8 cellular contexts compared by ENCODE assay signal in genomic region chr10:30583778-30584415, GRCh38. TPM values are rescaled to one million over a fixed set of nuclear protein-coding genes. Genes with fewer than 3 reads are reported as not detected.
DNase-seq lines count a peak whose midpoint lies in the region; ATAC-seq and TF ChIP-seq lines count a peak whose summit lies in the region.

No MANE protein-coding gene starts in this region.

- intact Hi-C loops in PC-9 (cut with micrococcal nuclease; ENCODE audit: unreplicated experiment) (loop anchor here (2.0 to 5.0 kb wide), 2 partner anchors 52 to 191 kb away; no protein-coding TSS in a partner anchor), vagina (cut with DNase I) (no loop called here)

- no peaks in the 10 kb centered on the region for H3K36me3 Mint-ChIP-seq in activated T-cell treated with anti-CD3 and anti-CD28 coated beads, Interleukin-2, amount 50 U/mL, for 72 hours (ENCODE audit: insufficient read depth in 2 of 2)
- H3K36me3 Mint-ChIP-seq in activated T-cell treated with anti-CD3 and anti-CD28 coated beads, Interleukin-2, amount 50 U/mL, for 24 hours (ENCODE audit: low read depth), result no peaks in the 10 kb centered on the region
- H3K36me3 Mint-ChIP-seq in endothelial cell (ENCODE audit: low read depth, unreplicated experiment), result no peaks in the 10 kb centered on the region

- peak overlapping the region; percentile 52; the same call in 1 of the 2 replicates for H3K4me3 ChIP-seq in PC-9
- H3K4me3 ChIP-seq in mucosa of stomach (ENCODE audit: low read length), result peak overlapping the region; percentile 54
- peak overlapping the region; percentile 29 to 35 for H3K4me3 ChIP-seq in vagina

- ATAC-seq in activated T-cell treated with anti-CD3 and anti-CD28 coated beads, Interleukin-2, amount 50 U/mL, for 72 hours (replicated peaks in 1 of 2), result peak; percentile 22 to 32
- peak; percentile 65 for ATAC-seq in HG02798 (IDR thresholded peaks at IDR 0.05; ENCODE audit: poor library complexity, unreplicated experiment)

- peak overlapping the region; percentile 12; the same call in 1 of the 2 replicates for H2AFZ ChIP-seq in PC-9

- H3K9me3 ChIP-seq in PC-9 (ENCODE audit: insufficient read depth, low read depth) (no peaks in the 10 kb centered on the region), mucosa of stomach (ENCODE audit: control insufficient read depth, low read length) (no peaks in the 10 kb centered on the region), vagina (no peaks in the 10 kb centered on the region)

- peak overlapping the region; percentile 58 for H3K9ac ChIP-seq in mucosa of stomach (ENCODE audit: low read length)

- no peak for TF ChIP-seq CTCF in PC-9 (conservative IDR thresholded peaks at IDR 0.05)
- TF ChIP-seq CTCF in endothelial cell (IDR thresholded peaks at IDR 0.05; ENCODE audit: unreplicated experiment), result no peak
- TF ChIP-seq CTCF in vagina (IDR thresholded peaks at IDR 0.05), result no peak

- peak overlapping the region; percentile 9 for H3K27ac Mint-ChIP-seq in activated T-cell treated with anti-CD3 and anti-CD28 coated beads, Interleukin-2, amount 50 U/mL, for 72 hours
- no peak overlapping the region for H3K27ac Mint-ChIP-seq in activated T-cell treated with anti-CD3 and anti-CD28 coated beads, Interleukin-2, amount 50 U/mL, for 24 hours
- peak overlapping the region; percentile 87 for H3K27ac Mint-ChIP-seq in endothelial cell (ENCODE audit: unreplicated experiment)

- peak in 1 of 2 donors; percentile 4 for DNase-seq in activated T-cell treated with anti-CD3 and anti-CD28 coated beads, Interleukin-2, amount 50 U/mL, for 72 hours
- DNase-seq in activated T-cell treated with anti-CD3 and anti-CD28 coated beads, Interleukin-2, amount 50 U/mL, for 24 hours, result no peak
- DNase-seq in PC-9, result peak; percentile 74 to 83
- peak; percentile 29 for DNase-seq in endothelial cell (ENCODE audit: low spot score)
- no peak for DNase-seq in vagina (ENCODE audit: extremely low spot score in 2 of 2)
- no peak for DNase-seq in NCI-H1417 (lab: John Stamatoyannopoulos, UW)

- no TSS peak for BruUV-seq in PC-9 (replicated peaks; lab: Mats Ljungman, UMichigan)

- H3K9me2 ChIP-seq in PC-9 (ENCODE audit: insufficient read depth), result no peaks in the 10 kb centered on the region

- POLR2A ChIA-PET in PC-9 (lab: Charles Lee; ENCODE audit: unreplicated experiment), result interaction anchor here (0.6 to 0.8 kb wide), 5 partner anchors 153 to 769 kb away, joined by 3 to 5 read pairs (median 3); no protein-coding TSS in a partner anchor

- TF ChIP-seq POLR2A in vagina (IDR thresholded peaks at IDR 0.05), result no peak

- H3K27ac ChIP-seq in PC-9, result peak overlapping the region; percentile 75
- peak overlapping the region; percentile 71 for H3K27ac ChIP-seq in vagina

- peaks cover 12% of the 10 kb centered on the region for H3K4me1 Mint-ChIP-seq in activated T-cell treated with anti-CD3 and anti-CD28 coated beads, Interleukin-2, amount 50 U/mL, for 72 hours (ENCODE audit: low read depth)
- peaks cover 8% of the 10 kb centered on the region for H3K4me1 Mint-ChIP-seq in activated T-cell treated with anti-CD3 and anti-CD28 coated beads, Interleukin-2, amount 50 U/mL, for 24 hours (ENCODE audit: low read depth)
- H3K4me1 Mint-ChIP-seq in endothelial cell (ENCODE audit: unreplicated experiment), result peaks cover 18% of the 10 kb centered on the region

- peaks cover 10% of the 10 kb centered on the region; the same call in 1 of the 2 replicates for H3F3A ChIP-seq in PC-9 (ENCODE audit: insufficient read depth, low read depth)

- no peaks in the 10 kb centered on the region for H3K9me3 Mint-ChIP-seq in activated T-cell treated with anti-CD3 and anti-CD28 coated beads, Interleukin-2, amount 50 U/mL, for 72 hours
- no peaks in the 10 kb centered on the region for H3K9me3 Mint-ChIP-seq in activated T-cell treated with anti-CD3 and anti-CD28 coated beads, Interleukin-2, amount 50 U/mL, for 24 hours
- H3K9me3 Mint-ChIP-seq in endothelial cell (ENCODE audit: unreplicated experiment), result no peaks in the 10 kb centered on the region

- peak overlapping the region in 1 of 2 donors; percentile 77 for H3K4me3 Mint-ChIP-seq in activated T-cell treated with anti-CD3 and anti-CD28 coated beads, Interleukin-2, amount 50 U/mL, for 72 hours
- no peak overlapping the region for H3K4me3 Mint-ChIP-seq in activated T-cell treated with anti-CD3 and anti-CD28 coated beads, Interleukin-2, amount 50 U/mL, for 24 hours
- H3K4me3 Mint-ChIP-seq in endothelial cell (ENCODE audit: unreplicated experiment), result peak overlapping the region; percentile 23

- H3K79me2 ChIP-seq in PC-9 (ENCODE audit: low read depth), result no peaks in the 10 kb centered on the region

- H3K27me3 Mint-ChIP-seq in activated T-cell treated with anti-CD3 and anti-CD28 coated beads, Interleukin-2, amount 50 U/mL, for 72 hours (ENCODE audit: low read depth), result peaks cover 7% of the 10 kb centered on the region
- H3K27me3 Mint-ChIP-seq in activated T-cell treated with anti-CD3 and anti-CD28 coated beads, Interleukin-2, amount 50 U/mL, for 24 hours, result peaks cover 3% of the 10 kb centered on the region
- no peaks in the 10 kb centered on the region for H3K27me3 Mint-ChIP-seq in endothelial cell (ENCODE audit: unreplicated experiment)

- CTCF ChIA-PET in PC-9 (lab: Charles Lee), result interaction anchor here (0.5 to 1.6 kb wide), 4 partner anchors 56 to 152 kb away, joined by 4 to 7 read pairs (median 4); no protein-coding TSS in a partner anchor

- peaks cover 15% of the 10 kb centered on the region for H3K4me1 ChIP-seq in PC-9 (replicated peaks; ENCODE audit: insufficient read depth)
- peaks cover 20% of the 10 kb centered on the region for H3K4me1 ChIP-seq in mucosa of stomach (ENCODE audit: control insufficient read depth, insufficient read depth, low read length)
- peaks cover 5% of the 10 kb centered on the region for H3K4me1 ChIP-seq in vagina

- peak overlapping the region; percentile 74 for H3K4me2 ChIP-seq in PC-9

- H4K20me1 ChIP-seq in PC-9 (ENCODE audit: insufficient read depth), result no peaks in the 10 kb centered on the region

- H3K27me3 ChIP-seq in PC-9 (ENCODE audit: insufficient read depth, low read depth) (no peaks in the 10 kb centered on the region), mucosa of stomach (ENCODE audit: control insufficient read depth, insufficient read depth, low read length) (no peaks in the 10 kb centered on the region), vagina (no peaks in the 10 kb centered on the region)

- H3K36me3 ChIP-seq in PC-9 (ENCODE audit: low read depth) (no peaks in the 10 kb centered on the region), mucosa of stomach (ENCODE audit: control insufficient read depth, insufficient read depth, low read length) (no peaks in the 10 kb centered on the region), vagina (no peaks in the 10 kb centered on the region)

RNA-seq across cellular contexts. Expression of gene LYZL2, which starts 45.7 kb away (rescaled TPM):
- not detected for total RNA-seq in activated T-cell treated with anti-CD3 and anti-CD28 coated beads, Interleukin-2, amount 50 U/mL, for 72 hours
- total RNA-seq in PC-9 (2021), result not detected in 2 replicates
- total RNA-seq in endothelial cell (ENCODE audit: unreplicated experiment), result not detected
- total RNA-seq in vagina, result not detected

Comparison
In these comparisons a context has a peak if more than half of its experiments do, and no peak if none do; other contexts are left out.
1. DNase-seq: peak in PC-9 (2 of 2) and endothelial cell (single experiment); none in activated T-cell treated with anti-CD3 and anti-CD28 coated beads, Interleukin-2, amount 50 U/mL, for 24 hours (single experiment), vagina (0 of 2) and NCI-H1417 (0 of 3).
2. Peak in every context shown above with its lines, with median percentiles within 50 percentile points of each other: H3K4me3 ChIP-seq.